Comparison of ENCODE assay signal across 32 cellular contexts in the genomic region with DNA sequence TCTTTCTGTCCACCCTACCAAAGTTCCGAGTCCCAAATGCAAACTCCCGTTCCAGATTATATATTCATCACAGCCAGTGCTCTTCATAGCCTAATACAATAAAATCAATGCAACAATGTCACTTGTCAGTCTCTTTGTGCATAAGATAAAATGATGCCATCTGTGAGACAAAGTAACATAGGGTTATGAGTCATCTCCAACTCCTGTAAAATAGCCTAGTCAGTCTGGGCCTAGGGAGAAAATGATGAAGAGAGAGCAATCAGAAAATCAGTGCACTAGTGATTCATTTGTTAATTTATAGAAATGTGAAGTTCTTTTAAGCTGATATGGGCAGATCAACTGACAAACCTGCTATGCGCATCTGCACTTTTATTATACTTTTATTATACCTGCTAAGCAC.
"Had no signal": no experiment of that assay in that cellular context is flagged by ENCODE, and none has a peak within 500 bp of the region (broad histone marks: within the 10 kb centered on the region; RNA-seq: fewer than 3 reads in every experiment).

No MANE protein-coding gene starts in this region.

- H3K36me3 ChIP-seq: adrenal gland, cardiac muscle cell, colonic mucosa, gastrocnemius medialis, heart right ventricle had no signal

- DNase-seq: activated CD4-positive, alpha-beta T cell treated with anti-CD3 and anti-CD28 coated beads for 48 hours; activated CD4-positive, alpha-beta T cell treated with anti-CD3 and anti-CD28 coated beads, Interleukin-2, amount 50 U/mL, for 1 hour; activated CD4-positive, alpha-beta T cell treated with anti-CD3 and anti-CD28 coated beads, Interleukin-2, amount 50 U/mL, for 48 hours; activated CD4-positive, CD25-positive, alpha-beta regulatory T cell; activated CD8-positive, alpha-beta memory T cell treated with anti-CD3 and anti-CD28 coated beads, Interleukin-2, amount 10 ng/mL, durations not matched to agents 7 days and 5 days; activated CD8-positive, alpha-beta memory T cell treated with anti-CD3 and anti-CD28 coated beads, Interleukin-2, amount 50 U/mL, for 4 hours; activated CD8-positive, alpha-beta T cell treated with anti-CD3 and anti-CD28 coated beads, Interleukin-2, amount 10 ng/mL, durations not matched to agents 7 days and 5 days; activated effector memory CD4-positive, alpha-beta T cell treated with anti-CD3 and anti-CD28 coated beads, Interleukin-2, amount 50 U/mL, for 16 hours; activated naive CD4-positive, alpha-beta T cell treated with anti-CD3 and anti-CD28 coated beads for 36 hours; activated naive CD8-positive, alpha-beta T cell treated with anti-CD3 and anti-CD28 coated beads for 36 hours; activated naive CD8-positive, alpha-beta T cell treated with anti-CD3 and anti-CD28 coated beads, Interleukin-2, amount 50 U/mL, for 24 hours; activated T-cell treated with anti-CD3 and anti-CD28 coated beads, Interleukin-2, amount 50 U/mL, for 1 hour; activated T-cell treated with anti-CD3 and anti-CD28 coated beads, Interleukin-2, amount 50 U/mL, for 48 hours; adrenal gland; amygdala; aorta; body of pancreas; central memory CD4-positive, alpha-beta T cell; cerebellar nuclear complex; colonic mucosa; effector CD8-positive, alpha-beta T cell; gastrocnemius medialis; heart right ventricle; T-helper 2 cell had no signal

- H3K27ac Mint-ChIP-seq: activated CD8-positive, alpha-beta memory T cell treated with anti-CD3 and anti-CD28 coated beads, Interleukin-2, amount 10 ng/mL, durations not matched to agents 7 days and 5 days; activated CD8-positive, alpha-beta T cell treated with anti-CD3 and anti-CD28 coated beads, Interleukin-2, amount 10 ng/mL, durations not matched to agents 7 days and 5 days; activated naive CD4-positive, alpha-beta T cell treated with anti-CD3 and anti-CD28 coated beads for 36 hours; activated naive CD4-positive, alpha-beta T cell treated with anti-CD3 and anti-CD28 coated beads, Interleukin-2, amount 50 U/mL, for 24 hours; activated naive CD8-positive, alpha-beta T cell treated with anti-CD3 and anti-CD28 coated beads for 36 hours; activated naive CD8-positive, alpha-beta T cell treated with anti-CD3 and anti-CD28 coated beads, Interleukin-2, amount 50 U/mL, for 24 hours; activated T-helper 1 cell treated with anti-CD3 and anti-CD28 coated beads, Interleukin-12 subunit alpha, Interleukin-12 subunit beta, Interleukin-2, Interleukin-4 antibody, amounts not matched to agents 30 ng/mL and 10 ng/mL and 1 ng/mL, durations not matched to agents 14 hours and 24 hours and 36 hours; activated T-helper 2 cell treated with anti-CD3 and anti-CD28 coated beads, Interferon-gamma antibody, Interleukin-2, Interleukin-4, amounts not matched to agents 10 μg/mL and 5 μg/mL and 100 μg/mL, durations not matched to agents 14 hours and 24 hours and 36 hours had no signal

- H3K9me3 Mint-ChIP-seq: activated naive CD4-positive, alpha-beta T cell treated with anti-CD3 and anti-CD28 coated beads for 36 hours; activated naive CD4-positive, alpha-beta T cell treated with anti-CD3 and anti-CD28 coated beads, Interleukin-2, amount 50 U/mL, for 24 hours; activated naive CD8-positive, alpha-beta T cell treated with anti-CD3 and anti-CD28 coated beads for 36 hours; activated naive CD8-positive, alpha-beta T cell treated with anti-CD3 and anti-CD28 coated beads, Interleukin-2, amount 50 U/mL, for 24 hours; activated T-helper 1 cell treated with anti-CD3 and anti-CD28 coated beads, Interleukin-12 subunit alpha, Interleukin-12 subunit beta, Interleukin-2, Interleukin-4 antibody, amounts not matched to agents 30 ng/mL and 10 ng/mL and 1 ng/mL, durations not matched to agents 14 hours and 24 hours and 36 hours had no signal

- H3K27me3 ChIP-seq: adrenal gland, body of pancreas, cardiac muscle cell, colonic mucosa, gastrocnemius medialis, heart right ventricle, hepatocyte had no signal

- ATAC-seq: activated CD8-positive, alpha-beta memory T cell treated with anti-CD3 and anti-CD28 coated beads, Interleukin-2, amount 10 ng/mL, durations not matched to agents 7 days and 5 days; activated CD8-positive, alpha-beta T cell treated with anti-CD3 and anti-CD28 coated beads, Interleukin-2, amount 10 ng/mL, durations not matched to agents 7 days and 5 days; activated naive CD8-positive, alpha-beta T cell treated with anti-CD3 and anti-CD28 coated beads, Interleukin-2, amount 50 U/mL, for 24 hours; body of pancreas; esophagus mucosa; gastrocnemius medialis; heart right ventricle had no signal

- H3K4me3 Mint-ChIP-seq: activated CD8-positive, alpha-beta memory T cell treated with anti-CD3 and anti-CD28 coated beads, Interleukin-2, amount 10 ng/mL, durations not matched to agents 7 days and 5 days; activated CD8-positive, alpha-beta T cell treated with anti-CD3 and anti-CD28 coated beads, Interleukin-2, amount 10 ng/mL, durations not matched to agents 7 days and 5 days; activated naive CD4-positive, alpha-beta T cell treated with anti-CD3 and anti-CD28 coated beads for 36 hours; activated naive CD4-positive, alpha-beta T cell treated with anti-CD3 and anti-CD28 coated beads, Interleukin-2, amount 50 U/mL, for 24 hours; activated naive CD8-positive, alpha-beta T cell treated with anti-CD3 and anti-CD28 coated beads for 36 hours; activated naive CD8-positive, alpha-beta T cell treated with anti-CD3 and anti-CD28 coated beads, Interleukin-2, amount 50 U/mL, for 24 hours; activated T-helper 1 cell treated with anti-CD3 and anti-CD28 coated beads, Interleukin-12 subunit alpha, Interleukin-12 subunit beta, Interleukin-2, Interleukin-4 antibody, amounts not matched to agents 30 ng/mL and 10 ng/mL and 1 ng/mL, durations not matched to agents 14 hours and 24 hours and 36 hours had no signal

- H3K27me3 Mint-ChIP-seq: activated CD8-positive, alpha-beta memory T cell treated with anti-CD3 and anti-CD28 coated beads, Interleukin-2, amount 10 ng/mL, durations not matched to agents 7 days and 5 days; activated naive CD4-positive, alpha-beta T cell treated with anti-CD3 and anti-CD28 coated beads, Interleukin-2, amount 50 U/mL, for 24 hours; activated naive CD8-positive, alpha-beta T cell treated with anti-CD3 and anti-CD28 coated beads for 36 hours; activated naive CD8-positive, alpha-beta T cell treated with anti-CD3 and anti-CD28 coated beads, Interleukin-2, amount 50 U/mL, for 24 hours had no signal

- H3K36me3 Mint-ChIP-seq: activated CD8-positive, alpha-beta memory T cell treated with anti-CD3 and anti-CD28 coated beads, Interleukin-2, amount 10 ng/mL, durations not matched to agents 7 days and 5 days; activated naive CD4-positive, alpha-beta T cell treated with anti-CD3 and anti-CD28 coated beads, Interleukin-2, amount 50 U/mL, for 24 hours; activated naive CD8-positive, alpha-beta T cell treated with anti-CD3 and anti-CD28 coated beads for 36 hours had no signal

- H3K4me3 ChIP-seq: adrenal gland, body of pancreas, cardiac muscle cell, colonic mucosa, gastrocnemius medialis, heart right ventricle, hepatocyte had no signal

- FAIRE-seq: endometrium, endothelial cell of umbilical vein had no signal

- H3K4me1 Mint-ChIP-seq: activated CD8-positive, alpha-beta memory T cell treated with anti-CD3 and anti-CD28 coated beads, Interleukin-2, amount 10 ng/mL, durations not matched to agents 7 days and 5 days; activated naive CD4-positive, alpha-beta T cell treated with anti-CD3 and anti-CD28 coated beads, Interleukin-2, amount 50 U/mL, for 24 hours; activated naive CD8-positive, alpha-beta T cell treated with anti-CD3 and anti-CD28 coated beads for 36 hours; activated naive CD8-positive, alpha-beta T cell treated with anti-CD3 and anti-CD28 coated beads, Interleukin-2, amount 50 U/mL, for 24 hours had no signal
